5 cellular contexts compared by ENCODE assay signal in genomic region chr4:54593795-54594194, GRCh38.
"Had no signal": no experiment of that assay in that cellular context is flagged by ENCODE, and none has a peak within 500 bp of the region (broad histone marks: within the 10 kb centered on the region; RNA-seq: fewer than 3 reads in every experiment).

No MANE protein-coding gene starts in this region.

- H3K4me3 ChIP-seq: GM23338 had no signal

- H3K27ac Mint-ChIP-seq: GM23338, H9, IgD-negative memory B cell had no signal

- H3K4me2 ChIP-seq: GM23338 had no signal

- H3K4me1 Mint-ChIP-seq: GM23338, H9, IgD-negative memory B cell had no signal

- H3K36me3 Mint-ChIP-seq: IgD-negative memory B cell had no signal

- DNase-seq: H9, HCEC 1CT had no signal

- H3K4me3 Mint-ChIP-seq: GM23338, H9, IgD-negative memory B cell had no signal

- H3K9me3 Mint-ChIP-seq: GM23338, H9, IgD-negative memory B cell had no signal

- H3K27ac ChIP-seq: HL-60 had no signal

- H2AFZ ChIP-seq: GM23338 had no signal
